Comparison of ENCODE assay signal across 1 cellular context in the genomic region with DNA sequence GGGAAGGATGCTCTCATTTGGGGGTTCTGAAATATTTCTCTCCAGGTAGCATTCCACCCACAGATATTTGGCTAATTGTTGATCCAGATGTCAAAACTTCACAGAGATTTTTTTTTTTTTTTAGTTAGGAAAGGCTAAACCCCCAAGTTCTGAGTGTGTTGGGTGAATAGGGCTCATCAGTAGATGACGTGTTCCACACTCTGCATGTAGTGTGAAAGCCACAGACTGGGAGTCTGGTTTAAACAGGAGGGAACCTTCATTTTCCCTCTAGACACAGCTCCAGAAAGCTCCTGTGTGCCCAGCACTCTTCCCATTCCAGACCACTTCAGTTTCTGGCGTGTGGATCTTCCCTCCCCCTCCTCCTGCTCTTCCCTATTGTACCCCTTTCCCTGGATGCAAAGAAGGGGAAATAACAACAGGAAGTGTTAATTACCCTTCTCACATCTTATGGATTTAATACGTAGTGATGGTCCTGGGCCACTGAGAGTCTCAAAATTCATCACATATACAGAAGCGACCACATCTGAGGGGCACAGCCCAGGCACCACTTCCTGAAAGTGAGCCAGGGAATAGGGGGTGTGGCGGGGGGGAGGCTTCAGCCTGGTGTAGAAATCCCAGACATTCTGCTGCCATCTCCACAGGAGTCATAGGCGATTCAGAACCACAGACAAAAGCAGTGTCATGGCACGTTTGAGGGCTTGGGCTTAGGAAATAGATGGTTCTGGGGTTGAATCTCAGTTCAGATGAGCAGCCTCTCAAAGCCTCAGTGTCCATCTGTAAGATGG.
TF ChIP-seq lines count a peak whose summit lies in the region.

No MANE protein-coding gene starts in this region.

TF ChIP-seq in HepG2, 621 proteins besides CTCF, POLR2A, EP300 and RAD21:
- TF ChIP-seq ZFP41 (CRISPR knock-in tag; IDR thresholded peaks at IDR 0.05; ENCODE audit: borderline replicate concordance) (no peak), RBM22 (optimal IDR thresholded peaks at IDR 0.05; ENCODE audit: low read length) (peak; percentile 27), TBP (CRISPR knock-in tag; IDR thresholded peaks at IDR 0.05) (no peak), JDP2 (CRISPR knock-in tag; IDR thresholded peaks at IDR 0.05; ENCODE audit: borderline replicate concordance) (no peak), TCF12 (IDR thresholded peaks at IDR 0.05) (no peak), TCF12 (CRISPR knock-in tag; IDR thresholded peaks at IDR 0.05) (no peak), THAP8 (CRISPR knock-in tag; IDR thresholded peaks at IDR 0.05; ENCODE audit: borderline replicate concordance) (no peak), ZNF83 (CRISPR knock-in tag; IDR thresholded peaks at IDR 0.05; ENCODE audit: borderline replicate concordance) (no peak), ZNF614 (CRISPR knock-in tag; IDR thresholded peaks at IDR 0.05; ENCODE audit: borderline replicate concordance) (no peak), ZNF143 (CRISPR knock-in tag; IDR thresholded peaks at IDR 0.05) (no peak)
